ENCODE assay signal across 2 cellular contexts in the genomic region with DNA sequence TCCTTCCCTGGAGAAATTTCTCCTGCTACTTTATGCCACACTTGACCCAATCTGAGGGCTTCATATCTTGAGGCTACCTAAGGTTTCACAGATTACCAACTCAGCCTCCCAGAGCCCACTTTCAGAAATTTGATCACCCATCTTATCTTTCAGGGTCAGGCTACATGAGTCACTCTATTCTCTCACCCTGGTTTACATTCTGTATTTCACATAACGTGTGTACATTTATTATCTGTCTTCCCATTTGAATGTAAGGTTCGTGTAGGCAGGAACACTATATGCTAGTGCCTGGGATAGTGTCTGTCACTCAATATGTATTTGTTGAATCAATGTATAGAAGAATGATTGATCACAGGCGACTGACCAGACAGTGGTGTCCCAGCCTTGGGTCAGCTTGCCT.
TF ChIP-seq lines count a peak whose summit lies in the region.

No MANE protein-coding gene starts in this region.

TF ChIP-seq in HEK293, 187 proteins besides CTCF, POLR2A, EP300 and RAD21 (continued from another document and continues in another):
- TF ChIP-seq, protein P1, sequence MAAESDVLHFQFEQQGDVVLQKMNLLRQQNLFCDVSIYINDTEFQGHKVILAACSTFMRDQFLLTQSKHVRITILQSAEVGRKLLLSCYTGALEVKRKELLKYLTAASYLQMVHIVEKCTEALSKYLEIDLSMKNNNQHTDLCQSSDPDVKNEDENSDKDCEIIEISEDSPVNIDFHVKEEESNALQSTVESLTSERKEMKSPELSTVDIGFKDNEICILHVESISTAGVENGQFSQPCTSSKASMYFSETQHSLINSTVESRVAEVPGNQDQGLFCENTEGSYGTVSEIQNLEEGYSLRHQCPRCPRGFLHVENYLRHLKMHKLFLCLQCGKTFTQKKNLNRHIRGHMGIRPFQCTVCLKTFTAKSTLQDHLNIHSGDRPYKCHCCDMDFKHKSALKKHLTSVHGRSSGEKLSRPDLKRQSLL (tag by site-specific recombination; IDR thresholded peaks at IDR 0.05), result no peak
- TF ChIP-seq ZNF660 (tag by site-specific recombination; IDR thresholded peaks at IDR 0.05), result 0 out of 2 replicates have a peak, but pooled peaks have one; percentile 56
- TF ChIP-seq ZNF140 (tag by site-specific recombination; IDR thresholded peaks at IDR 0.05), result no peak
- no peak for TF ChIP-seq ZIC2 (tag by site-specific recombination; IDR thresholded peaks at IDR 0.05)
- no peak for TF ChIP-seq YY1 (tag by site-specific recombination; IDR thresholded peaks at IDR 0.05)
- no peak for TF ChIP-seq KLF10 (tag by site-specific recombination; IDR thresholded peaks at IDR 0.05)
- TF ChIP-seq ZNF830 (tag by site-specific recombination; IDR thresholded peaks at IDR 0.05; ENCODE audit: low read depth), result no peak
- no peak for TF ChIP-seq ZNF366 (tag by site-specific recombination; conservative IDR thresholded peaks at IDR 0.05)
- TF ChIP-seq ZNF791 (tag by site-specific recombination; IDR thresholded peaks at IDR 0.05), result no peak
- TF ChIP-seq ZNF114 (tag by site-specific recombination; IDR thresholded peaks at IDR 0.05), result no peak
- TF ChIP-seq ZNF174 (tag by site-specific recombination; IDR thresholded peaks at IDR 0.05), result no peak
- TF ChIP-seq, protein P2, sequence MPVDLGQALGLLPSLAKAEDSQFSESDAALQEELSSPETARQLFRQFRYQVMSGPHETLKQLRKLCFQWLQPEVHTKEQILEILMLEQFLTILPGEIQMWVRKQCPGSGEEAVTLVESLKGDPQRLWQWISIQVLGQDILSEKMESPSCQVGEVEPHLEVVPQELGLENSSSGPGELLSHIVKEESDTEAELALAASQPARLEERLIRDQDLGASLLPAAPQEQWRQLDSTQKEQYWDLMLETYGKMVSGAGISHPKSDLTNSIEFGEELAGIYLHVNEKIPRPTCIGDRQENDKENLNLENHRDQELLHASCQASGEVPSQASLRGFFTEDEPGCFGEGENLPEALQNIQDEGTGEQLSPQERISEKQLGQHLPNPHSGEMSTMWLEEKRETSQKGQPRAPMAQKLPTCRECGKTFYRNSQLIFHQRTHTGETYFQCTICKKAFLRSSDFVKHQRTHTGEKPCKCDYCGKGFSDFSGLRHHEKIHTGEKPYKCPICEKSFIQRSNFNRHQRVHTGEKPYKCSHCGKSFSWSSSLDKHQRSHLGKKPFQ (tag by site-specific recombination; IDR thresholded peaks at IDR 0.05), result no peak
- TF ChIP-seq ZNF549 (tag by site-specific recombination; IDR thresholded peaks at IDR 0.05), result no peak
- no peak for TF ChIP-seq ZNF175 (tag by site-specific recombination; IDR thresholded peaks at IDR 0.05)
- TF ChIP-seq SP7 (tag by site-specific recombination; IDR thresholded peaks at IDR 0.05), result no peak
- no peak for TF ChIP-seq ZNF354C (tag by site-specific recombination; IDR thresholded peaks at IDR 0.05; ENCODE audit: borderline replicate concordance, low read depth)
- TF ChIP-seq, protein P3, sequence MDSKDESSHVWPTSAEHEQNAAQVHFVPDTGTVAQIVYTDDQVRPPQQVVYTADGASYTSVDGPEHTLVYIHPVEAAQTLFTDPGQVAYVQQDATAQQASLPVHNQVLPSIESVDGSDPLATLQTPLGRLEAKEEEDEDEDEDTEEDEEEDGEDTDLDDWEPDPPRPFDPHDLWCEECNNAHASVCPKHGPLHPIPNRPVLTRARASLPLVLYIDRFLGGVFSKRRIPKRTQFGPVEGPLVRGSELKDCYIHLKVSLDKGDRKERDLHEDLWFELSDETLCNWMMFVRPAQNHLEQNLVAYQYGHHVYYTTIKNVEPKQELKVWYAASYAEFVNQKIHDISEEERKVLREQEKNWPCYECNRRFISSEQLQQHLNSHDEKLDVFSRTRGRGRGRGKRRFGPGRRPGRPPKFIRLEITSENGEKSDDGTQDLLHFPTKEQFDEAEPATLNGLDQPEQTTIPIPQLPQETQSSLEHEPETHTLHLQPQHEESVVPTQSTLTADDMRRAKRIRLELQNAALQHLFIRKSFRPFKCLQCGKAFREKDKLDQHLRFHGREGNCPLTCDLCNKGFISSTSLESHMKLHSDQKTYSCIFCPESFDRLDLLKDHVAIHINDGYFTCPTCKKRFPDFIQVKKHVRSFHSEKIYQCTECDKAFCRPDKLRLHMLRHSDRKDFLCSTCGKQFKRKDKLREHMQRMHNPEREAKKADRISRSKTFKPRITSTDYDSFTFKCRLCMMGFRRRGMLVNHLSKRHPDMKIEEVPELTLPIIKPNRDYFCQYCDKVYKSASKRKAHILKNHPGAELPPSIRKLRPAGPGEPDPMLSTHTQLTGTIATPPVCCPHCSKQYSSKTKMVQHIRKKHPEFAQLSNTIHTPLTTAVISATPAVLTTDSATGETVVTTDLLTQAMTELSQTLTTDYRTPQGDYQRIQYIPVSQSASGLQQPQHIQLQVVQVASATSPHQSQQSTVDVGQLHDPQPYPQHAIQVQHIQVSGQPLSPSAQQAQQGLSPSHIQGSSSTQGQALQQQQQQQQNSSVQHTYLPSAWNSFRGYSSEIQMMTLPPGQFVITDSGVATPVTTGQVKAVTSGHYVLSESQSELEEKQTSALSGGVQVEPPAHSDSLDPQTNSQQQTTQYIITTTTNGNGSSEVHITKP (tag by site-specific recombination; IDR thresholded peaks at IDR 0.05), result 0 out of 2 replicates have a peak, but pooled peaks have one; percentile 17
- no peak for TF ChIP-seq GLI4 (tag by site-specific recombination; IDR thresholded peaks at IDR 0.05)
- TF ChIP-seq ZNF24 (tag by site-specific recombination; IDR thresholded peaks at IDR 0.05), result no peak
- no peak for TF ChIP-seq ZNF837 (tag by site-specific recombination; IDR thresholded peaks at IDR 0.05)
- TF ChIP-seq, protein P4, sequence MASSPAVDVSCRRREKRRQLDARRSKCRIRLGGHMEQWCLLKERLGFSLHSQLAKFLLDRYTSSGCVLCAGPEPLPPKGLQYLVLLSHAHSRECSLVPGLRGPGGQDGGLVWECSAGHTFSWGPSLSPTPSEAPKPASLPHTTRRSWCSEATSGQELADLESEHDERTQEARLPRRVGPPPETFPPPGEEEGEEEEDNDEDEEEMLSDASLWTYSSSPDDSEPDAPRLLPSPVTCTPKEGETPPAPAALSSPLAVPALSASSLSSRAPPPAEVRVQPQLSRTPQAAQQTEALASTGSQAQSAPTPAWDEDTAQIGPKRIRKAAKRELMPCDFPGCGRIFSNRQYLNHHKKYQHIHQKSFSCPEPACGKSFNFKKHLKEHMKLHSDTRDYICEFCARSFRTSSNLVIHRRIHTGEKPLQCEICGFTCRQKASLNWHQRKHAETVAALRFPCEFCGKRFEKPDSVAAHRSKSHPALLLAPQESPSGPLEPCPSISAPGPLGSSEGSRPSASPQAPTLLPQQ (tag by site-specific recombination; IDR thresholded peaks at IDR 0.05), result no peak
- TF ChIP-seq ZNF600 (tag by site-specific recombination; IDR thresholded peaks at IDR 0.05), result no peak
- TF ChIP-seq ZNF10 (tag by site-specific recombination; IDR thresholded peaks at IDR 0.05), result no peak
- TF ChIP-seq ZNF211 (tag by site-specific recombination; IDR thresholded peaks at IDR 0.05; ENCODE audit: low read depth), result no peak

TF ChIP-seq in K562, 482 proteins besides CTCF, POLR2A, EP300 and RAD21 (continued from another document):
- no peak for TF ChIP-seq JUND (IDR thresholded peaks at IDR 0.05; ENCODE audit: borderline replicate concordance, low read depth, low read length)
- TF ChIP-seq JUND (tag; IDR thresholded peaks at IDR 0.05; ENCODE audit: borderline replicate concordance, low read depth, low read length), result peak; percentile 52; the same call in 1 of the 3 replicates
- peak; percentile 92 for TF ChIP-seq FOSL1 (tag; conservative IDR thresholded peaks at IDR 0.05)
- TF ChIP-seq, protein P5, sequence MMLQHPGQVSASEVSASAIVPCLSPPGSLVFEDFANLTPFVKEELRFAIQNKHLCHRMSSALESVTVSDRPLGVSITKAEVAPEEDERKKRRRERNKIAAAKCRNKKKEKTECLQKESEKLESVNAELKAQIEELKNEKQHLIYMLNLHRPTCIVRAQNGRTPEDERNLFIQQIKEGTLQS (IDR thresholded peaks at IDR 0.05), result peak; percentile 25; the same call in 1 of the 2 replicates
- TF ChIP-seq, protein P5 (CRISPR knock-in tag; conservative IDR thresholded peaks at IDR 0.05), result no peak
- TF ChIP-seq CBFA2T3 (IDR thresholded peaks at IDR 0.05), result peak; percentile 50
- TF ChIP-seq TCF7 (IDR thresholded peaks at IDR 0.05; ENCODE audit: borderline replicate concordance), result no peak
- TF ChIP-seq, protein P6, sequence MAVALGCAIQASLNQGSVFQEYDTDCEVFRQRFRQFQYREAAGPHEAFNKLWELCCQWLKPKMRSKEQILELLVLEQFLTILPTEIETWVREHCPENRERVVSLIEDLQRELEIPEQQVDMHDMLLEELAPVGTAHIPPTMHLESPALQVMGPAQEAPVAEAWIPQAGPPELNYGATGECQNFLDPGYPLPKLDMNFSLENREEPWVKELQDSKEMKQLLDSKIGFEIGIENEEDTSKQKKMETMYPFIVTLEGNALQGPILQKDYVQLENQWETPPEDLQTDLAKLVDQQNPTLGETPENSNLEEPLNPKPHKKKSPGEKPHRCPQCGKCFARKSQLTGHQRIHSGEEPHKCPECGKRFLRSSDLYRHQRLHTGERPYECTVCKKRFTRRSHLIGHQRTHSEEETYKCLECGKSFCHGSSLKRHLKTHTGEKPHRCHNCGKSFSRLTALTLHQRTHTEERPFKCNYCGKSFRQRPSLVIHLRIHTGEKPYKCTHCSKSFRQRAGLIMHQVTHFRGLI (CRISPR knock-in tag; IDR thresholded peaks at IDR 0.05), result no peak
